Comparison of ENCODE assay signal across 8 cellular contexts in genomic region chr6:34235605-34236422, GRCh38. TPM values are rescaled to one million over a fixed set of nuclear protein-coding genes. Genes with fewer than 3 reads are reported as not detected.
DNase-seq lines count a peak whose midpoint lies in the region; ATAC-seq and TF ChIP-seq lines count a peak whose summit lies in the region.

No MANE protein-coding gene starts in this region.

- peaks cover 5% of the 10 kb centered on the region for H3K27me3 ChIP-seq in neutrophil

- TF ChIP-seq CTCF in AG10803 (conservative IDR thresholded peaks at IDR 0.05; ENCODE audit: low read length) (0 out of 2 replicates have a peak, but pooled peaks have one; percentile 3), neutrophil (IDR thresholded peaks at IDR 0.05) (peak; percentile 63)

- no peaks in the 10 kb centered on the region for H3K36me3 ChIP-seq in neutrophil

- peak overlapping the region; percentile 65 for H3K4me3 ChIP-seq in AG10803 (ENCODE audit: low read length)
- peak overlapping the region; percentile 79 to 84 for H3K4me3 ChIP-seq in neutrophil (ENCODE audit: low read depth in 1 of 2, low read length in 1 of 2)

- peak overlapping the region; percentile 92 for H3K27ac ChIP-seq in neutrophil

- H3K9me3 ChIP-seq in neutrophil = no peaks in the 10 kb centered on the region

- DNase-seq in AG10803 (ENCODE audit: low read depth) = peak; percentile 73
- DNase-seq in NCI-H510A (lab: John Stamatoyannopoulos, UW) = peak; percentile 71
- peak; percentile 37 to 59 for DNase-seq in activated T-helper 1 cell treated with anti-CD3 and anti-CD28 coated beads, Interleukin-2, amount 50 U/mL, for 16 hours (ENCODE audit: low read depth in 1 of 2, low spot score in 1 of 2)
- peak; percentile 29 for DNase-seq in fibroblast of peridontal ligament (ENCODE audit: extremely low read depth)
- peak; percentile 76 for DNase-seq in ureter (ENCODE audit: low spot score)
- no peak for DNase-seq in DMS79 (lab: John Stamatoyannopoulos, UW)

- peak; percentile 2 for ATAC-seq in GM19438 (IDR thresholded peaks at IDR 0.05; ENCODE audit: low read depth, unreplicated experiment)

- H3K4me1 ChIP-seq in neutrophil (ENCODE audit: control insufficient read depth in 1 of 2, insufficient read depth in 1 of 2, low read depth in 1 of 2, low read length in 1 of 2) = peaks cover 19 to 26% of the 10 kb centered on the region in 2 experiments

RNA-seq across cellular contexts. Expression of gene HMGA1, which starts 0.9 kb away (rescaled TPM):
- total RNA-seq in ureter = 88.0 TPM

RNA-seq across cellular contexts. Expression of gene SMIM29, which starts 13.0 kb away (rescaled TPM):
- 43.2 TPM for total RNA-seq in ureter
